Comparison of ENCODE assay signal across 27 cellular contexts in genomic region chr20:8724884-8725283, GRCh38.
"Had no signal": no experiment of that assay in that cellular context is flagged by ENCODE, and none has a peak within 500 bp of the region (broad histone marks: within the 10 kb centered on the region; RNA-seq: fewer than 3 reads in every experiment).

No MANE protein-coding gene starts in this region.

- H3K27ac ChIP-seq: stomach, suprapubic skin, testis, thoracic aorta, thyroid gland, tibial artery, tibial nerve, transverse colon, upper lobe of left lung, upper lobe of right lung, uterus, vagina had no signal

- FAIRE-seq: urothelium cell line had no signal

- H3K9me3 ChIP-seq: stomach, suprapubic skin, testis, thoracic aorta, thyroid gland, tibial artery, tibial nerve, transverse colon, upper lobe of left lung, upper lobe of right lung, uterus, vagina had no signal

- H3K36me3 ChIP-seq: stomach, suprapubic skin, thoracic aorta, thyroid gland, tibial artery, tibial nerve, transverse colon, upper lobe of left lung, upper lobe of right lung, uterus, vagina had no signal

- H3K27me3 ChIP-seq: stomach, suprapubic skin, testis, thyroid gland, tibial artery, tibial nerve, transverse colon, upper lobe of left lung, upper lobe of right lung, uterus, vagina had no signal

- H3K4me3 ChIP-seq: stomach, suprapubic skin, testis, thoracic aorta, thyroid gland, tibial artery, tibial nerve, transverse colon, upper lobe of left lung, upper lobe of right lung, uterus, vagina had no signal

- H3K4me1 ChIP-seq: testis, thyroid gland, tibial artery, upper lobe of left lung, upper lobe of right lung, uterus, vagina had no signal

- ATAC-seq: stimulated activated effector memory CD8-positive, alpha-beta T cell treated with anti-CD3 and anti-CD28 coated beads, Interleukin-12 subunit alpha, Interleukin-12 subunit beta, amount 100 ng/mL, for 72 hours; stimulated activated memory B cell treated with anti-CD40 and anti-IgM and Interleukin-4, amounts not matched to agents 10 μg/mL and 1 μg/mL and 100 μg/mL, for 72 hours; stimulated activated naive B cell treated with anti-CD40 and anti-IgM and Interleukin-4, amounts not matched to agents 10 μg/mL and 1 μg/mL and 100 μg/mL, for 72 hours; stimulated activated naive CD8-positive, alpha-beta T cell treated with anti-CD3 and anti-CD28 coated beads, Interleukin-15, amount 100 ng/mL, for 72 hours; stimulated activated naive CD8-positive, alpha-beta T cell treated with anti-CD3 and anti-CD28 coated beads, Interleukin-15, Interleukin-2, amounts not matched to agents 100 U/mL and 50 U/mL, for 24 hours; upper lobe of right lung had no signal

- DNase-seq: stimulated activated CD4-positive, alpha-beta T cell treated with anti-CD3 and anti-CD28 coated beads, Interleukin-2, amount 100 ng/mL, for 48 hours; stimulated activated CD4-positive, alpha-beta T cell treated with anti-CD3 and anti-CD28 coated beads, Interleukin-4, amount 100 ng/mL, for 1 hour; stimulated activated CD4-positive, alpha-beta T cell treated with anti-CD3 and anti-CD28 coated beads, Interleukin-4, amount 100 ng/mL, for 24 hours; stimulated activated CD4-positive, alpha-beta T cell treated with anti-CD3 and anti-CD28 coated beads, Interleukin-4, amount 100 ng/mL, for 4 hours; stimulated activated CD8-positive, alpha-beta memory T cell treated with anti-CD3 and anti-CD28 coated beads, Interleukin-4, amount 100 ng/mL, for 48 hours; stimulated activated naive B cell treated with anti-CD40 and anti-IgM and Interleukin-4, amounts not matched to agents 10 μg/mL and 1 μg/mL and 100 μg/mL, for 72 hours; stimulated activated naive CD4-positive, alpha-beta T cell; stimulated activated naive CD4-positive, alpha-beta T cell treated with Interleukin-2 at 50 U/mL for 16 hours; stimulated activated naive CD8-positive, alpha-beta T cell treated with anti-CD3 and anti-CD28 coated beads, Interleukin-15, amount 100 ng/mL, for 72 hours; stimulated activated naive CD8-positive, alpha-beta T cell treated with anti-CD3 and anti-CD28 coated beads, Interleukin-15, Interleukin-2, amounts not matched to agents 100 U/mL and 50 U/mL, for 24 hours; stomach; substantia nigra; testis; thyroid gland; tibial artery; transverse colon; trophoblast cell; upper lobe of left lung; upper lobe of right lung; uterus had no signal
